In the genomic region with DNA sequence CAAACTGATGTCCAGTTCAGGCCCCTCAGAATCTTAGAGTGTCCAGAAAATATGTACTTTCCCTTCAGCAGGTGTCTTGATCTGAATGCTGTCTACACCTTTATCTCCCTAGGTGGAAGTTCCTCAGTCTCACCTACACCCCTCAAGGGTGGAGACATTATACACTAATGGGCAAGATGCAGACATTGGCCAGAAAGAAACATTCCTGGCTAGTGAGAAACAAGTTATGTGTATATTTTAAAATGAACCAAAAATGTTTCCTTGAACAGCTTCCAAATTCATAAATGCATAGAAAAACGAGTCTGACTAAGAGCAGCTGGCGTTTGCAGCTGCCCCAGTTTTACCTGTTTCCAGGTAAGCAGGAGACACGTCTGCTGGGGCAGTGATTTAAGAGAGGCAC, we compare ENCODE assay signal across 29 cellular contexts.
"Had no signal": no experiment of that assay in that cellular context is flagged by ENCODE, and none has a peak within 500 bp of the region (broad histone marks: within the 10 kb centered on the region; RNA-seq: fewer than 3 reads in every experiment).

No MANE protein-coding gene starts in this region.

- H3K27me3 ChIP-seq: body of pancreas, colonic mucosa, esophagus squamous epithelium had no signal

- H3K9me3 ChIP-seq: adrenal gland, body of pancreas, colonic mucosa, esophagus squamous epithelium had no signal

- H3K4me1 Mint-ChIP-seq: activated B cell treated with CpG ODN at 0.5 μM for 24 hours; activated naive CD4-positive, alpha-beta T cell treated with anti-CD3 and anti-CD28 coated beads, Interleukin-2, amount 50 U/mL, for 24 hours; activated naive CD8-positive, alpha-beta T cell treated with anti-CD3 and anti-CD28 coated beads for 36 hours; activated naive CD8-positive, alpha-beta T cell treated with anti-CD3 and anti-CD28 coated beads, Interleukin-2, amount 50 U/mL, for 24 hours; T-helper 17 cell had no signal

- H3K4me1 ChIP-seq: adrenal gland, body of pancreas, colonic mucosa had no signal

- H3K36me3 Mint-ChIP-seq: activated naive CD4-positive, alpha-beta T cell treated with anti-CD3 and anti-CD28 coated beads, Interleukin-2, amount 50 U/mL, for 24 hours; activated naive CD8-positive, alpha-beta T cell treated with anti-CD3 and anti-CD28 coated beads for 36 hours had no signal

- H3K9me3 Mint-ChIP-seq: activated B cell treated with CpG ODN at 0.5 μM for 24 hours; activated CD8-positive, alpha-beta T cell treated with anti-CD3 and anti-CD28 coated beads for 36 hours; activated naive CD4-positive, alpha-beta T cell treated with anti-CD3 and anti-CD28 coated beads for 36 hours; activated naive CD4-positive, alpha-beta T cell treated with anti-CD3 and anti-CD28 coated beads, Interleukin-2, amount 50 U/mL, for 24 hours; activated naive CD8-positive, alpha-beta T cell treated with anti-CD3 and anti-CD28 coated beads for 36 hours; activated naive CD8-positive, alpha-beta T cell treated with anti-CD3 and anti-CD28 coated beads, Interleukin-2, amount 50 U/mL, for 24 hours; activated T-cell treated with anti-CD3 and anti-CD28 coated beads, Interleukin-2, amount 50 U/mL, for 4 hours; activated T-helper 1 cell treated with anti-CD3 and anti-CD28 coated beads, Interleukin-12 subunit alpha, Interleukin-12 subunit beta, Interleukin-2, Interleukin-4 antibody, amounts not matched to agents 30 ng/mL and 10 ng/mL and 1 ng/mL, durations not matched to agents 14 hours and 24 hours and 36 hours; activated T-helper 2 cell treated with anti-CD3 and anti-CD28 coated beads, Interferon-gamma antibody, Interleukin-2, Interleukin-4, amounts not matched to agents 10 μg/mL and 5 μg/mL and 100 μg/mL, durations not matched to agents 14 hours and 24 hours and 36 hours; T-helper 2 cell treated with Interferon-gamma antibody and Interleukin-4, amounts not matched to agents 5 μg/mL and 100 μg/mL, for 36 hours had no signal

- H3K4me3 Mint-ChIP-seq: activated B cell treated with CpG ODN at 0.5 μM for 24 hours; activated CD8-positive, alpha-beta T cell treated with anti-CD3 and anti-CD28 coated beads for 36 hours; activated naive CD4-positive, alpha-beta T cell treated with anti-CD3 and anti-CD28 coated beads for 36 hours; activated naive CD4-positive, alpha-beta T cell treated with anti-CD3 and anti-CD28 coated beads, Interleukin-2, amount 50 U/mL, for 24 hours; activated naive CD8-positive, alpha-beta T cell treated with anti-CD3 and anti-CD28 coated beads for 36 hours; activated naive CD8-positive, alpha-beta T cell treated with anti-CD3 and anti-CD28 coated beads, Interleukin-2, amount 50 U/mL, for 24 hours; activated T-cell treated with anti-CD3 and anti-CD28 coated beads, Interleukin-2, amount 50 U/mL, for 4 hours; activated T-helper 1 cell treated with anti-CD3 and anti-CD28 coated beads, Interleukin-12 subunit alpha, Interleukin-12 subunit beta, Interleukin-2, Interleukin-4 antibody, amounts not matched to agents 30 ng/mL and 10 ng/mL and 1 ng/mL, durations not matched to agents 14 hours and 24 hours and 36 hours; T-helper 17 cell; T-helper 2 cell treated with Interferon-gamma antibody and Interleukin-4, amounts not matched to agents 5 μg/mL and 100 μg/mL, for 36 hours had no signal

- ATAC-seq: activated CD4-positive, CD25-positive, alpha-beta regulatory T cell treated with anti-CD3 and anti-CD28 coated beads, Interleukin-2, amount 50 U/mL, for 24 hours; activated CD8-positive, alpha-beta T cell treated with anti-CD3 and anti-CD28 coated beads for 36 hours; activated naive CD8-positive, alpha-beta T cell treated with anti-CD3 and anti-CD28 coated beads, Interleukin-2, amount 50 U/mL, for 24 hours; activated T-cell treated with anti-CD3 and anti-CD28 coated beads, Interleukin-2, amount 50 U/mL, for 4 hours; body of pancreas; T-helper 17 cell had no signal

- H3K36me3 ChIP-seq: adrenal gland, colonic mucosa, esophagus squamous epithelium, WERI-Rb-1 had no signal

- H3K27ac ChIP-seq: adrenal gland, body of pancreas, colonic mucosa, esophagus squamous epithelium, WERI-Rb-1 had no signal

- DNase-seq: activated B cell treated with CpG ODN at 0.5 μM for 24 hours; activated CD4-positive, alpha-beta T cell treated with anti-CD3 and anti-CD28 coated beads for 48 hours; activated CD4-positive, alpha-beta T cell treated with anti-CD3 and anti-CD28 coated beads, Interleukin-2, amount 50 U/mL, for 1 hour; activated CD4-positive, alpha-beta T cell treated with anti-CD3 and anti-CD28 coated beads, Interleukin-2, amount 50 U/mL, for 48 hours; activated CD8-positive, alpha-beta memory T cell treated with anti-CD3 and anti-CD28 coated beads for 24 hours; activated CD8-positive, alpha-beta T cell treated with anti-CD3 and anti-CD28 coated beads for 36 hours; activated effector memory CD4-positive, alpha-beta T cell treated with anti-CD3 and anti-CD28 coated beads, Interleukin-2, amount 50 U/mL, for 16 hours; activated naive CD4-positive, alpha-beta T cell treated with anti-CD3 and anti-CD28 coated beads for 36 hours; activated naive CD8-positive, alpha-beta T cell treated with anti-CD3 and anti-CD28 coated beads for 36 hours; activated naive CD8-positive, alpha-beta T cell treated with anti-CD3 and anti-CD28 coated beads, Interleukin-2, amount 50 U/mL, for 24 hours; activated T-cell treated with anti-CD3 and anti-CD28 coated beads, Interleukin-2, amount 50 U/mL, for 4 hours; adrenal gland; amygdala; aorta; body of pancreas; central memory CD4-positive, alpha-beta T cell; cerebellar nuclear complex; colonic mucosa; effector CD8-positive, alpha-beta T cell; esophagus squamous epithelium; T-helper 1 cell; T-helper 17 cell; T1000; WERI-Rb-1 had no signal

- H3K27ac Mint-ChIP-seq: activated B cell treated with CpG ODN at 0.5 μM for 24 hours; activated CD8-positive, alpha-beta T cell treated with anti-CD3 and anti-CD28 coated beads for 36 hours; activated naive CD4-positive, alpha-beta T cell treated with anti-CD3 and anti-CD28 coated beads for 36 hours; activated naive CD4-positive, alpha-beta T cell treated with anti-CD3 and anti-CD28 coated beads, Interleukin-2, amount 50 U/mL, for 24 hours; activated naive CD8-positive, alpha-beta T cell treated with anti-CD3 and anti-CD28 coated beads for 36 hours; activated naive CD8-positive, alpha-beta T cell treated with anti-CD3 and anti-CD28 coated beads, Interleukin-2, amount 50 U/mL, for 24 hours; activated T-helper 1 cell treated with anti-CD3 and anti-CD28 coated beads, Interleukin-12 subunit alpha, Interleukin-12 subunit beta, Interleukin-2, Interleukin-4 antibody, amounts not matched to agents 30 ng/mL and 10 ng/mL and 1 ng/mL, durations not matched to agents 14 hours and 24 hours and 36 hours; activated T-helper 2 cell treated with anti-CD3 and anti-CD28 coated beads, Interferon-gamma antibody, Interleukin-2, Interleukin-4, amounts not matched to agents 10 μg/mL and 5 μg/mL and 100 μg/mL, durations not matched to agents 14 hours and 24 hours and 36 hours; T-helper 17 cell; T-helper 2 cell treated with Interferon-gamma antibody and Interleukin-4, amounts not matched to agents 5 μg/mL and 100 μg/mL, for 36 hours had no signal

- H3K4me3 ChIP-seq: adrenal gland, body of pancreas, colonic mucosa, esophagus squamous epithelium had no signal
